ENCODE assay signal across 10 cellular contexts in genomic region chr5:87410941-87411340, GRCh38. TPM values are rescaled to one million over a fixed set of nuclear protein-coding genes. Genes with fewer than 3 reads are reported as not detected.
DNase-seq lines count a peak whose midpoint lies in the region; ATAC-seq and TF ChIP-seq lines count a peak whose summit lies in the region.
"Had no signal": no experiment of that assay in that cellular context is flagged by ENCODE, and none has a peak within 500 bp of the region (broad histone marks: within the 10 kb centered on the region; RNA-seq: fewer than 3 reads in every experiment).

No MANE protein-coding gene starts in this region.

- 91 to 100% methylated on average over 1 to 2 of the region's 2 CpGs for WGBS in endodermal cell (ENCODE audit: insufficient coverage in 1 of 2, insufficient read length in 1 of 2), 2 experiments
- 44 to 70% (median 50%) methylated on average over 2 of the region's 2 CpGs for WGBS in psoas muscle, 3 donors

- H3K9me3 Mint-ChIP-seq in endodermal cell = no peaks in the 10 kb centered on the region

- H3K4me1 Mint-ChIP-seq in endodermal cell = peaks cover 8% of the 10 kb centered on the region

- H3K9me3 ChIP-seq in PC-3 (ENCODE audit: low read length) (no peaks in the 10 kb centered on the region), endodermal cell (ENCODE audit: control insufficient read depth, low read length) (no peaks in the 10 kb centered on the region), psoas muscle (no peaks in the 10 kb centered on the region)

- peaks cover 19% of the 10 kb centered on the region for H3K4me1 ChIP-seq in PC-3 (ENCODE audit: insufficient read depth, low read length)
- peaks cover 7% of the 10 kb centered on the region for H3K4me1 ChIP-seq in endodermal cell (ENCODE audit: control insufficient read depth, insufficient read depth, low read length)
- H3K4me1 ChIP-seq in psoas muscle = peaks cover 20% of the 10 kb centered on the region

- H3K27me3 Mint-ChIP-seq in endodermal cell (ENCODE audit: insufficient read depth) = no peaks in the 10 kb centered on the region

- intact Hi-C loops in PC-3 (cut with micrococcal nuclease) (loop anchor here (10.0 kb wide), 1 partner anchor 354 kb away; no protein-coding TSS in a partner anchor), psoas muscle (cut with DNase I) (loop anchor here (5.0 to 10.0 kb wide), 3 partner anchors 144 to 1274 kb away; partner anchors contain the start of genes COX7C (in 2 of the 2) and RASA1 (in 1 of the 2))

- no peak overlapping the region for H3K27ac Mint-ChIP-seq in endodermal cell

- H3K36me3 Mint-ChIP-seq in endodermal cell (ENCODE audit: low read depth) = peaks cover 27% of the 10 kb centered on the region

- no TSS peak for BruUV-seq in PC-3 (replicated peaks; lab: Mats Ljungman, UMichigan)

- peaks cover 13% of the 10 kb centered on the region for H4K20me1 ChIP-seq in PC-3 (ENCODE audit: low read length)

- H3K9ac ChIP-seq in PC-3 (ENCODE audit: low read length) (peak overlapping the region; percentile 91), endodermal cell (ENCODE audit: extremely low read depth, low read length, poor library complexity, severe bottlenecking) (no peak overlapping the region)

- TF ChIP-seq CTCF in PC-3 (conservative IDR thresholded peaks at IDR 0.05; ENCODE audit: low read depth, low read length) = no peak
- TF ChIP-seq CTCF in endodermal cell (conservative IDR thresholded peaks at IDR 0.05) = no peak
- TF ChIP-seq CTCF in psoas muscle (IDR thresholded peaks at IDR 0.05) = no peak

- H3K79me2 ChIP-seq in PC-3 (ENCODE audit: low read length) = peaks cover 62% of the 10 kb centered on the region

- H3K36me3 ChIP-seq in PC-3 (ENCODE audit: low read depth, low read length) (peaks cover 48% of the 10 kb centered on the region), endodermal cell (ENCODE audit: control insufficient read depth, insufficient read depth, low read length) (peaks cover 48% of the 10 kb centered on the region), psoas muscle (ENCODE audit: insufficient read depth in 1 of 2, low read depth in 1 of 2) (peaks cover 9 to 50% of the 10 kb centered on the region in 2 donors)

- H3K27me3 ChIP-seq in PC-3 (ENCODE audit: low read length) (no peaks in the 10 kb centered on the region), endodermal cell (ENCODE audit: control insufficient read depth, insufficient read depth, low read length, poor library complexity, severe bottlenecking) (no peaks in the 10 kb centered on the region), psoas muscle (ENCODE audit: insufficient read depth in 3 of 3, low read length in 2 of 3) (no peaks in the 10 kb centered on the region)

- ATAC-seq in PC-3 = no peak
- no peak for ATAC-seq in psoas muscle
- no peak for ATAC-seq in HG03045 (IDR thresholded peaks at IDR 0.05; ENCODE audit: unreplicated experiment)
- ATAC-seq in GM21423 (IDR thresholded peaks at IDR 0.05; ENCODE audit: unreplicated experiment) = no peak

- H3K4me3 ChIP-seq in PC-3 (ENCODE audit: low read length) = peak overlapping the region; percentile 84
- H3K4me3 ChIP-seq in endodermal cell (ENCODE audit: low read length) = peak overlapping the region; percentile 91
- H3K4me3 ChIP-seq in psoas muscle = peak overlapping the region; percentile 91

- H3K9me2 ChIP-seq in PC-3 (replicated peaks; ENCODE audit: low read length) = no peaks in the 10 kb centered on the region

- CTCF ChIA-PET in PC-3 (lab: Charles Lee) = no interaction called here

- no peaks in the 10 kb centered on the region for H3F3A ChIP-seq in PC-3 (ENCODE audit: low read length, unreplicated experiment)

- peak overlapping the region; percentile 84 for H3K4me2 ChIP-seq in PC-3 (ENCODE audit: low read length)

- H2AFZ ChIP-seq in PC-3 (ENCODE audit: low read length) = no peak overlapping the region

- DNase-seq in GM04504 (ENCODE audit: low read depth) = peak; percentile 74
- peak; percentile 46 for DNase-seq in PC-3
- no peak for DNase-seq in endodermal cell
- DNase-seq in psoas muscle = no peak
- DNase-seq in NCI-H524 (lab: John Stamatoyannopoulos, UW) = no peak
- no peak for DNase-seq in NCI-H2171 treated with DMSO at 0.1 percent for 48 hours (lab: John Stamatoyannopoulos, UW)
- DNase-seq: activated CD8-positive, alpha-beta memory T cell treated with anti-CD3 and anti-CD28 coated beads for 24 hours; NCI-H1417 treated with DMSO at 0.1 percent for 48 hours had no signal

- peak overlapping the region; percentile 78 for H3K4me3 Mint-ChIP-seq in endodermal cell

- POLR2A ChIA-PET in PC-3 (lab: Charles Lee; ENCODE audit: unreplicated experiment) = interaction anchor here (0.6 kb wide), 2 partner anchors 144 kb away, joined by 3 to 5 read pairs; no protein-coding TSS in a partner anchor

- H3K27ac ChIP-seq in PC-3 (ENCODE audit: low read length) (no peak overlapping the region), endodermal cell (ENCODE audit: low read depth, low read length) (no peak overlapping the region), psoas muscle (peak overlapping the region; percentile 98)

RNA-seq across cellular contexts. Expression of gene CCNH, which starts 1.8 kb away (rescaled TPM):
- total RNA-seq in PC-3 (2014; rRNA removed) = 77.6 and 121 TPM in 2 replicates
- total RNA-seq in endodermal cell = 10 to 100 TPM; 34.4 to 37.7 TPM
- 47.2 TPM for polyA plus RNA-seq in endodermal cell (2013, experiment 1 of 2)
- 45.7 TPM for polyA plus RNA-seq in endodermal cell (2013, experiment 2 of 2)
- total RNA-seq in psoas muscle = 10 to 100 TPM; 19.9 to 41.9 (median 31.4) TPM
- polyA plus RNA-seq in psoas muscle = 10 to 100 TPM; 31.6 to 62.1 (median 34.3) TPM

Comparison
In these comparisons a context has a peak if more than half of its experiments do, and no peak if none do; other contexts are left out.
1. DNase-seq: peak in GM04504 (single experiment) and PC-3 (single experiment); none in endodermal cell (single experiment), psoas muscle (0 of 2), NCI-H524 (0 of 2) and NCI-H2171 treated with DMSO at 0.1 percent for 48 hours (single experiment).
2. Peak in every context shown above with its lines, with median percentiles within 50 percentile points of each other: H3K4me3 ChIP-seq.